In genomic region chr13:33250594-33250993, GRCh38 we compare ENCODE assay signal across 1 cellular context.
TF ChIP-seq lines count a peak whose summit lies in the region.

No MANE protein-coding gene starts in this region.

TF ChIP-seq in SK-N-SH, 30 proteins besides CTCF, POLR2A, EP300 and RAD21 (continued from another document):
- TF ChIP-seq REST (IDR thresholded peaks at IDR 0.05; ENCODE audit: low read depth, low read length) (no peak), NFIC (IDR thresholded peaks at IDR 0.05; ENCODE audit: borderline replicate concordance) (no peak), JUND (IDR thresholded peaks at IDR 0.05) (no peak), TAF1 (IDR thresholded peaks at IDR 0.05; ENCODE audit: borderline replicate concordance, low read depth, low read length) (no peak), RFX5 (IDR thresholded peaks at IDR 0.05; ENCODE audit: low read length) (no peak), GATA2 (CRISPR knock-in tag; IDR thresholded peaks at IDR 0.05) (no peak), TCF12 (IDR thresholded peaks at IDR 0.05) (no peak), MEF2A (IDR thresholded peaks at IDR 0.05; ENCODE audit: borderline replicate concordance, low read depth) (no peak), CHD2 (IDR thresholded peaks at IDR 0.05; ENCODE audit: low read length, partially characterized antibody) (no peak), SMC3 (IDR thresholded peaks at IDR 0.05; ENCODE audit: low read depth, low read length) (no peak), POLR2AphosphoS5 (IDR thresholded peaks at IDR 0.05; ENCODE audit: low read depth, low read length) (no peak), TEAD4 (IDR thresholded peaks at IDR 0.05; ENCODE audit: borderline replicate concordance, insufficient read depth) (no peak), NRF1 (IDR thresholded peaks at IDR 0.05; ENCODE audit: low read depth, low read length) (no peak)
- TF ChIP-seq, protein P1, sequence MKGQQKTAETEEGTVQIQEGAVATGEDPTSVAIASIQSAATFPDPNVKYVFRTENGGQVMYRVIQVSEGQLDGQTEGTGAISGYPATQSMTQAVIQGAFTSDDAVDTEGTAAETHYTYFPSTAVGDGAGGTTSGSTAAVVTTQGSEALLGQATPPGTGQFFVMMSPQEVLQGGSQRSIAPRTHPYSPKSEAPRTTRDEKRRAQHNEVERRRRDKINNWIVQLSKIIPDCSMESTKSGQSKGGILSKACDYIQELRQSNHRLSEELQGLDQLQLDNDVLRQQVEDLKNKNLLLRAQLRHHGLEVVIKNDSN (IDR thresholded peaks at IDR 0.05; ENCODE audit: borderline replicate concordance, low read depth), result no peak
- TF ChIP-seq, protein P2, sequence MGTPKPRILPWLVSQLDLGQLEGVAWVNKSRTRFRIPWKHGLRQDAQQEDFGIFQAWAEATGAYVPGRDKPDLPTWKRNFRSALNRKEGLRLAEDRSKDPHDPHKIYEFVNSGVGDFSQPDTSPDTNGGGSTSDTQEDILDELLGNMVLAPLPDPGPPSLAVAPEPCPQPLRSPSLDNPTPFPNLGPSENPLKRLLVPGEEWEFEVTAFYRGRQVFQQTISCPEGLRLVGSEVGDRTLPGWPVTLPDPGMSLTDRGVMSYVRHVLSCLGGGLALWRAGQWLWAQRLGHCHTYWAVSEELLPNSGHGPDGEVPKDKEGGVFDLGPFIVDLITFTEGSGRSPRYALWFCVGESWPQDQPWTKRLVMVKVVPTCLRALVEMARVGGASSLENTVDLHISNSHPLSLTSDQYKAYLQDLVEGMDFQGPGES (IDR thresholded peaks at IDR 0.05; ENCODE audit: low read depth, low read length), result no peak
